10 cellular contexts compared by ENCODE assay signal in genomic region chr1:155984341-155984740, GRCh38. TPM values are rescaled to one million over a fixed set of nuclear protein-coding genes. Genes with fewer than 3 reads are reported as not detected.
DNase-seq lines count a peak whose midpoint lies in the region; ATAC-seq and TF ChIP-seq lines count a peak whose summit lies in the region.
"Had no signal": no experiment of that assay in that cellular context is flagged by ENCODE, and none has a peak within 500 bp of the region (broad histone marks: within the 10 kb centered on the region; RNA-seq: fewer than 3 reads in every experiment).

No MANE protein-coding gene starts in this region.

- in situ Hi-C loops in G401 (cut with HindIII; ENCODE audit: low sequenced_read_pairs), result no loop called here

- POLR2A ChIA-PET in A673 (lab: Charles Lee; ENCODE audit: low non-redundant PET), result no interaction called here

- H3K9ac ChIP-seq in Karpas-422 (ENCODE audit: low read length), result peak overlapping the region; percentile 40

- BruUV-seq in A673 (replicated peaks; lab: Mats Ljungman, UMichigan), result no TSS peak

- H2AFZ ChIP-seq in Karpas-422 (ENCODE audit: low read length), result no peak overlapping the region; the same call in 1 of the 2 replicates

- no peak for ATAC-seq in lung (ENCODE audit: insufficient read depth, low FRiP score)
- no peak for ATAC-seq in GM21737 (IDR thresholded peaks at IDR 0.05; ENCODE audit: unreplicated experiment)
- ATAC-seq in foreskin keratinocyte, result no peak

- H3K79me2 ChIP-seq in Karpas-422 (ENCODE audit: low read length), result peaks cover 30% of the 10 kb centered on the region

- H3K4me1 ChIP-seq in A673 (ENCODE audit: insufficient read depth, low read length, poor library complexity, severe bottlenecking) (peaks cover 51% of the 10 kb centered on the region), Karpas-422 (ENCODE audit: low read length) (peaks cover 60% of the 10 kb centered on the region), lung (ENCODE audit: control insufficient read depth in 2 of 2, insufficient read depth in 2 of 2, low read length in 2 of 2) (peaks cover 11 to 23% of the 10 kb centered on the region in 2 donors), foreskin keratinocyte (no peaks in the 10 kb centered on the region)

- H3K27ac ChIP-seq in A673 (ENCODE audit: low read depth, low read length, poor library complexity, severe bottlenecking) (peak overlapping the region; percentile 95), Karpas-422 (ENCODE audit: low read length) (peak overlapping the region; percentile 96), WERI-Rb-1 (peak overlapping the region; percentile 76), lung (ENCODE audit: low read depth in 1 of 2, low read length in 1 of 2) (peak overlapping the region; percentile 55 to 73), foreskin keratinocyte (no peak overlapping the region)
- H3K27ac ChIP-seq: HL-60 had no signal

- H3K4me2 ChIP-seq in Karpas-422 (ENCODE audit: low read depth, low read length, poor library complexity, severe bottlenecking), result peak overlapping the region; percentile 89

- H3K9me2 ChIP-seq in Karpas-422 (replicated peaks; ENCODE audit: insufficient read depth, low read length), result no peaks in the 10 kb centered on the region

- H3K4me3 ChIP-seq in A673 (ENCODE audit: low read depth, low read length, poor library complexity, severe bottlenecking), result no peak overlapping the region
- 0 out of 2 replicates have a peak overlapping the region, but pooled peaks have one; percentile 33 for H3K4me3 ChIP-seq in Karpas-422 (ENCODE audit: low read length)
- no peak overlapping the region for H3K4me3 ChIP-seq in WERI-Rb-1 (ENCODE audit: low read depth, low read length)
- H3K4me3 ChIP-seq in lung, result no peak overlapping the region

- WGBS in lung, 2 donors, result 80 to 91% methylated on average over 7 of the region's 7 CpGs

- no peaks in the 10 kb centered on the region for H3K36me3 ChIP-seq in A673 (ENCODE audit: insufficient read depth, low read length, poor library complexity, severe bottlenecking)
- H3K36me3 ChIP-seq in Karpas-422 (ENCODE audit: insufficient read depth, low read length), result no peaks in the 10 kb centered on the region
- no peaks in the 10 kb centered on the region for H3K36me3 ChIP-seq in WERI-Rb-1
- peaks cover 0 to 3% of the 10 kb centered on the region in 2 donors for H3K36me3 ChIP-seq in lung (ENCODE audit: control insufficient read depth in 2 of 2, insufficient read depth in 2 of 2, low read length in 2 of 2)

- H3K9me3 ChIP-seq in A673 (ENCODE audit: low read depth, low read length, poor library complexity, severe bottlenecking) (no peaks in the 10 kb centered on the region), Karpas-422 (ENCODE audit: low read length) (no peaks in the 10 kb centered on the region), WERI-Rb-1 (ENCODE audit: severe bottlenecking) (no peaks in the 10 kb centered on the region), lung (ENCODE audit: control insufficient read depth in 2 of 2, insufficient read depth in 1 of 2, low read length in 1 of 2) (no peaks in the 10 kb centered on the region)

- H4K20me1 ChIP-seq in Karpas-422 (ENCODE audit: insufficient read depth, low read depth, low read length), result no peaks in the 10 kb centered on the region

- DNase-seq in A673 (ENCODE audit: low spot score), result no peak
- DNase-seq in Karpas-422, result peak; percentile 41
- DNase-seq in WERI-Rb-1, result no peak
- DNase-seq in lung (ENCODE audit: low spot score), result no peak
- no peak for DNase-seq in AML-193 (lab: John Stamatoyannopoulos, UW)
- DNase-seq in foreskin keratinocyte, result no peak
- DNase-seq in G401 (ENCODE audit: low spot score), result no peak

- TF ChIP-seq CTCF in A673 (conservative IDR thresholded peaks at IDR 0.05; ENCODE audit: low read depth, low read length) (no peak), WERI-Rb-1 (IDR thresholded peaks at IDR 0.05; ENCODE audit: low read depth, low read length) (no peak), lung (IDR thresholded peaks at IDR 0.05; ENCODE audit: control extremely low read depth, extremely low read depth) (no peak), foreskin keratinocyte (conservative IDR thresholded peaks at IDR 0.05) (no peak)

- CTCF ChIA-PET in A673 (lab: Charles Lee), result interaction anchor here (1.2 kb wide), 1 partner anchor 46 kb away, joined by 3 read pairs; no protein-coding TSS in a partner anchor

- intact Hi-C loops in A673 (cut with micrococcal nuclease; ENCODE audit: unreplicated experiment), result no loop called here

- H3K27me3 ChIP-seq in A673 (replicated peaks; ENCODE audit: insufficient read depth, low read depth, low read length, poor library complexity), result no peaks in the 10 kb centered on the region
- H3K27me3 ChIP-seq in Karpas-422 (ENCODE audit: low read length), result no peaks in the 10 kb centered on the region
- no peaks in the 10 kb centered on the region for H3K27me3 ChIP-seq in WERI-Rb-1 (ENCODE audit: insufficient read depth, low read depth, severe bottlenecking)
- no peaks in the 10 kb centered on the region for H3K27me3 ChIP-seq in lung (ENCODE audit: control insufficient read depth, insufficient read depth)
- no peaks in the 10 kb centered on the region for H3K27me3 ChIP-seq in foreskin keratinocyte

RNA-seq across cellular contexts. Expression of gene ARHGEF2, which starts 6.0 kb away (rescaled TPM):
- 148 and 161 TPM in 2 replicates for total RNA-seq in A673 (2021)
- 85.1 and 207 TPM in 2 replicates for total RNA-seq in Karpas-422 (2014; rRNA removed; shearing (Covaris generic); ENCODE audit: low replicate concordance)
- total RNA-seq in lung, result 100 to 1,000 TPM; 148 to 289 TPM
- polyA plus RNA-seq in lung, result 10 to 100 TPM; 72.0 to 91.4 TPM
- total RNA-seq in foreskin keratinocyte, result 44.0 and 48.6 TPM in 2 replicates
- 24.4 and 25.5 TPM in 2 replicates for polyA plus RNA-seq in foreskin keratinocyte
- total RNA-seq in G401 (2014; rRNA removed; shearing (Covaris generic)), result 20.3 and 35.9 TPM in 2 replicates

RNA-seq across cellular contexts. Expression of gene SSR2, which starts 36.4 kb away (rescaled TPM):
- total RNA-seq in A673 (2021), result 220 and 233 TPM in 2 replicates
- total RNA-seq in Karpas-422 (2014; rRNA removed; shearing (Covaris generic); ENCODE audit: low replicate concordance), result 145 and 205 TPM in 2 replicates
- total RNA-seq in lung, result 100 to 1,000 TPM; 281 to 289 TPM
- polyA plus RNA-seq in lung, result 100 to 1,000 TPM; 294 to 467 TPM
- total RNA-seq in foreskin keratinocyte, result 175 and 203 TPM in 2 replicates
- polyA plus RNA-seq in foreskin keratinocyte, result 263 and 292 TPM in 2 replicates
- 257 and 273 TPM in 2 replicates for total RNA-seq in G401 (2014; rRNA removed; shearing (Covaris generic))

RNA-seq across cellular contexts. Expression of gene RXFP4, which starts 42.9 kb away (rescaled TPM):
- not detected in 2 replicates for total RNA-seq in A673 (2021)
- total RNA-seq in Karpas-422 (2014; rRNA removed; shearing (Covaris generic); ENCODE audit: low replicate concordance), result not detected in 2 replicates
- not detected for total RNA-seq in lung
- polyA plus RNA-seq in lung, result under 1 TPM; 0.05 to 0.20 TPM
- total RNA-seq in foreskin keratinocyte, result not detected in 2 replicates
- polyA plus RNA-seq in foreskin keratinocyte, result not detected in 2 replicates
- not detected in 2 replicates for total RNA-seq in G401 (2014; rRNA removed; shearing (Covaris generic))
- total RNA-seq: epithelial cell of proximal tubule had no signal

RNA-seq across cellular contexts. Expression of gene KHDC4, which starts 50.1 kb away (rescaled TPM):
- total RNA-seq in A673 (2021) (92.7 and 93.3 TPM in 2 replicates), lung (10 to 100 TPM; 35.0 to 63.1 TPM), foreskin keratinocyte (22.7 and 27.9 TPM in 2 replicates)
- total RNA-seq in Karpas-422 (2014; rRNA removed; shearing (Covaris generic); ENCODE audit: low replicate concordance), result 42.7 and 63.2 TPM in 2 replicates
- polyA plus RNA-seq in lung (10 to 100 TPM; 15.4 to 34.2 TPM), foreskin keratinocyte (9.0 and 12.1 TPM in 2 replicates)
- 30.0 and 52.6 TPM in 2 replicates for total RNA-seq in G401 (2014; rRNA removed; shearing (Covaris generic))
